Comparison of ENCODE assay signal across 1 cellular context in the genomic region with DNA sequence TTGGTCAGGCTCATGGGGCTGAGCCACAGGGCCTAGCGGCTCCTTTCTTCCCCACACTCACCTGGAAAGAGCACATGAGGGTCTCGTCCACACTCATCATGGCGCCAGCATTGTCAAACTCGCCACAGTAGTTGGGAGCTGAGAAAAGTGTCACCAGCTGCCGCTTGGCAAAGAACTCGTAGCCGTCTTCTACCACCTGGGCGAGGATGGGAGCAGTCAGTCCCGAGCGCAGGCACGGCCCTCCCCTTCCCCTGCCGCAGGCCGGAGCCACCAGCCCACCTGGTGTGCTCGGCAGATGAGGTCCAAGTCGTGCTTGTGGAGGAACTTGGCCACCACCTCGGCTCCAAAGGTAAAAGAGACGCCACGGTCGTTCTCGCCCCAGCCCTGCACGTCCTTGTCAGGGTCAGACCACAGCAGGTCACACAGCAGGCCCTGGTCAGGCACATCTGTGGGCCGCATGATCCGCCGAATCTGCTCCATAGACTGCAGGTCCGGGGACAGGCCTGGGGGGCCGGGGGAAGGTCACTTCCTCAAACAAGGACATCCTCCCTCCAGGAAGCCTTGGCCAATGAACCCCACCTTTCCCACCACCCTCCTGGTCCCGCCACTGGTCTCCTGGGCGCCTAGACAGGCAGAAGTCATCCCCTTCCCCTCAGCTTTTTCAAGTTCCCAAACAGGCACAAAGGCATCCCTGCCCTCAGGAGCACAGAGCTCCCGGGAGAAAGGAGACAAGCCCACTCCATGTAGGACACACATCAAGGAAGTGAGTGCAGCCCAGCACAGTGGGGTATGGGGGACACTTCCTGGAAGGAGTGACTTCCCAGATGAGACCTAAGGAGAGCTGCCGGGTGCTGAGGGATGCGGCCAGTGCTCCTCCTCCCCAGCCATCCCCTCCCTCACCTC.
TF ChIP-seq lines count a peak whose summit lies in the region.

No MANE protein-coding gene starts in this region.

TF ChIP-seq in K562, 482 proteins besides CTCF, POLR2A, EP300 and RAD21:
- TF ChIP-seq RBFOX2 (IDR thresholded peaks at IDR 0.05; ENCODE audit: low read depth, low read length) (peak; percentile 61), CBX3 (IDR thresholded peaks at IDR 0.05; ENCODE audit: borderline replicate concordance in 1 of 2, low read length in 2 of 2) (no peak), GABPB1 (CRISPR knock-in tag; IDR thresholded peaks at IDR 0.05) (no peak), ZNF263 (CRISPR knock-in tag; IDR thresholded peaks at IDR 0.05; ENCODE audit: borderline replicate concordance) (0 out of 2 replicates have a peak, but pooled peaks have one; percentile 26), ZNF197 (CRISPR knock-in tag; IDR thresholded peaks at IDR 0.05; ENCODE audit: low read depth) (no peak), POLR2AphosphoS5 (IDR thresholded peaks at IDR 0.05; ENCODE audit: control insufficient read depth, insufficient read depth, low read depth, low read length) (peak; percentile 5; the same call in 1 of the 2 replicates), FOXJ2 (tag; IDR thresholded peaks at IDR 0.05) (no peak), FOXA1 (IDR thresholded peaks at IDR 0.05; ENCODE audit: borderline replicate concordance) (no peak), POLR2G (IDR thresholded peaks at IDR 0.05; ENCODE audit: low read depth, low read length) (peak; percentile 31; the same call in 1 of the 2 replicates), RBM25 (IDR thresholded peaks at IDR 0.05; ENCODE audit: low read depth, low read length, severe bottlenecking) (no peak), RBM22 (IDR thresholded peaks at IDR 0.05; ENCODE audit: low read depth, low read length, poor library complexity, severe bottlenecking) (peak; percentile 75), TBL1XR1 (IDR thresholded peaks at IDR 0.05; ENCODE audit: low read length in 2 of 2) (no peak)
- TF ChIP-seq, protein P1, sequence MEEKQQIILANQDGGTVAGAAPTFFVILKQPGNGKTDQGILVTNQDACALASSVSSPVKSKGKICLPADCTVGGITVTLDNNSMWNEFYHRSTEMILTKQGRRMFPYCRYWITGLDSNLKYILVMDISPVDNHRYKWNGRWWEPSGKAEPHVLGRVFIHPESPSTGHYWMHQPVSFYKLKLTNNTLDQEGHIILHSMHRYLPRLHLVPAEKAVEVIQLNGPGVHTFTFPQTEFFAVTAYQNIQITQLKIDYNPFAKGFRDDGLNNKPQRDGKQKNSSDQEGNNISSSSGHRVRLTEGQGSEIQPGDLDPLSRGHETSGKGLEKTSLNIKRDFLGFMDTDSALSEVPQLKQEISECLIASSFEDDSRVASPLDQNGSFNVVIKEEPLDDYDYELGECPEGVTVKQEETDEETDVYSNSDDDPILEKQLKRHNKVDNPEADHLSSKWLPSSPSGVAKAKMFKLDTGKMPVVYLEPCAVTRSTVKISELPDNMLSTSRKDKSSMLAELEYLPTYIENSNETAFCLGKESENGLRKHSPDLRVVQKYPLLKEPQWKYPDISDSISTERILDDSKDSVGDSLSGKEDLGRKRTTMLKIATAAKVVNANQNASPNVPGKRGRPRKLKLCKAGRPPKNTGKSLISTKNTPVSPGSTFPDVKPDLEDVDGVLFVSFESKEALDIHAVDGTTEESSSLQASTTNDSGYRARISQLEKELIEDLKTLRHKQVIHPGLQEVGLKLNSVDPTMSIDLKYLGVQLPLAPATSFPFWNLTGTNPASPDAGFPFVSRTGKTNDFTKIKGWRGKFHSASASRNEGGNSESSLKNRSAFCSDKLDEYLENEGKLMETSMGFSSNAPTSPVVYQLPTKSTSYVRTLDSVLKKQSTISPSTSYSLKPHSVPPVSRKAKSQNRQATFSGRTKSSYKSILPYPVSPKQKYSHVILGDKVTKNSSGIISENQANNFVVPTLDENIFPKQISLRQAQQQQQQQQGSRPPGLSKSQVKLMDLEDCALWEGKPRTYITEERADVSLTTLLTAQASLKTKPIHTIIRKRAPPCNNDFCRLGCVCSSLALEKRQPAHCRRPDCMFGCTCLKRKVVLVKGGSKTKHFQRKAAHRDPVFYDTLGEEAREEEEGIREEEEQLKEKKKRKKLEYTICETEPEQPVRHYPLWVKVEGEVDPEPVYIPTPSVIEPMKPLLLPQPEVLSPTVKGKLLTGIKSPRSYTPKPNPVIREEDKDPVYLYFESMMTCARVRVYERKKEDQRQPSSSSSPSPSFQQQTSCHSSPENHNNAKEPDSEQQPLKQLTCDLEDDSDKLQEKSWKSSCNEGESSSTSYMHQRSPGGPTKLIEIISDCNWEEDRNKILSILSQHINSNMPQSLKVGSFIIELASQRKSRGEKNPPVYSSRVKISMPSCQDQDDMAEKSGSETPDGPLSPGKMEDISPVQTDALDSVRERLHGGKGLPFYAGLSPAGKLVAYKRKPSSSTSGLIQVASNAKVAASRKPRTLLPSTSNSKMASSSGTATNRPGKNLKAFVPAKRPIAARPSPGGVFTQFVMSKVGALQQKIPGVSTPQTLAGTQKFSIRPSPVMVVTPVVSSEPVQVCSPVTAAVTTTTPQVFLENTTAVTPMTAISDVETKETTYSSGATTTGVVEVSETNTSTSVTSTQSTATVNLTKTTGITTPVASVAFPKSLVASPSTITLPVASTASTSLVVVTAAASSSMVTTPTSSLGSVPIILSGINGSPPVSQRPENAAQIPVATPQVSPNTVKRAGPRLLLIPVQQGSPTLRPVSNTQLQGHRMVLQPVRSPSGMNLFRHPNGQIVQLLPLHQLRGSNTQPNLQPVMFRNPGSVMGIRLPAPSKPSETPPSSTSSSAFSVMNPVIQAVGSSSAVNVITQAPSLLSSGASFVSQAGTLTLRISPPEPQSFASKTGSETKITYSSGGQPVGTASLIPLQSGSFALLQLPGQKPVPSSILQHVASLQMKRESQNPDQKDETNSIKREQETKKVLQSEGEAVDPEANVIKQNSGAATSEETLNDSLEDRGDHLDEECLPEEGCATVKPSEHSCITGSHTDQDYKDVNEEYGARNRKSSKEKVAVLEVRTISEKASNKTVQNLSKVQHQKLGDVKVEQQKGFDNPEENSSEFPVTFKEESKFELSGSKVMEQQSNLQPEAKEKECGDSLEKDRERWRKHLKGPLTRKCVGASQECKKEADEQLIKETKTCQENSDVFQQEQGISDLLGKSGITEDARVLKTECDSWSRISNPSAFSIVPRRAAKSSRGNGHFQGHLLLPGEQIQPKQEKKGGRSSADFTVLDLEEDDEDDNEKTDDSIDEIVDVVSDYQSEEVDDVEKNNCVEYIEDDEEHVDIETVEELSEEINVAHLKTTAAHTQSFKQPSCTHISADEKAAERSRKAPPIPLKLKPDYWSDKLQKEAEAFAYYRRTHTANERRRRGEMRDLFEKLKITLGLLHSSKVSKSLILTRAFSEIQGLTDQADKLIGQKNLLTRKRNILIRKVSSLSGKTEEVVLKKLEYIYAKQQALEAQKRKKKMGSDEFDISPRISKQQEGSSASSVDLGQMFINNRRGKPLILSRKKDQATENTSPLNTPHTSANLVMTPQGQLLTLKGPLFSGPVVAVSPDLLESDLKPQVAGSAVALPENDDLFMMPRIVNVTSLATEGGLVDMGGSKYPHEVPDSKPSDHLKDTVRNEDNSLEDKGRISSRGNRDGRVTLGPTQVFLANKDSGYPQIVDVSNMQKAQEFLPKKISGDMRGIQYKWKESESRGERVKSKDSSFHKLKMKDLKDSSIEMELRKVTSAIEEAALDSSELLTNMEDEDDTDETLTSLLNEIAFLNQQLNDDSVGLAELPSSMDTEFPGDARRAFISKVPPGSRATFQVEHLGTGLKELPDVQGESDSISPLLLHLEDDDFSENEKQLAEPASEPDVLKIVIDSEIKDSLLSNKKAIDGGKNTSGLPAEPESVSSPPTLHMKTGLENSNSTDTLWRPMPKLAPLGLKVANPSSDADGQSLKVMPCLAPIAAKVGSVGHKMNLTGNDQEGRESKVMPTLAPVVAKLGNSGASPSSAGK (IDR thresholded peaks at IDR 0.05): no peak
